Comparison of ENCODE assay signal across 1 cellular context in the genomic region with DNA sequence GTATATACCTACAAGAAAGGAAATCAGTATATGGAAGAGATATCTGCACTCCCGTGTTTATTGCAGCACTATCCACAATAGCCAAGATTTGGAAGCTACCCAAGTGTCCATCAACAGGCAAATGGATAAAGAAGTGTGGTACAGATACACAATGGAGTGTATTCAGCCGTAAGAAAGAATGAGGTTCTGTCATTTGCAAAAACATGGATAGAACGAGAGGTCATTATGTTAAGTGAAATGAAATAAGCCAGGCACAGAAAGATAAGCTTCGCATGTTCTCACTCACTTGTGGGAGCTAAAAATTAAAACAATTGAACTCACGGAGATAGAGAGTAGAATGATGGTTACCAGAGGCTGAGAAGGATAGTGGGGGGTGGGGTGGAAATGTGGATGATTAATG.
TF ChIP-seq lines count a peak whose summit lies in the region.

No MANE protein-coding gene starts in this region.

TF ChIP-seq in K562, 482 proteins besides CTCF, POLR2A, EP300 and RAD21 (continued from another document):
- no peak for TF ChIP-seq NCOA1 (IDR thresholded peaks at IDR 0.05; ENCODE audit: low read depth)
- no peak for TF ChIP-seq ZNF740 (CRISPR knock-in tag; IDR thresholded peaks at IDR 0.05)
- no peak for TF ChIP-seq ZNF740 (tag; IDR thresholded peaks at IDR 0.05)
- TF ChIP-seq NFE2 (IDR thresholded peaks at IDR 0.05; ENCODE audit: low read depth): no peak
- no peak for TF ChIP-seq AFF4 (CRISPR knock-in tag; IDR thresholded peaks at IDR 0.05)
- no peak for TF ChIP-seq FOXJ2 (tag; IDR thresholded peaks at IDR 0.05)
- TF ChIP-seq SIRT6 (IDR thresholded peaks at IDR 0.05; ENCODE audit: low read depth, low read length): no peak
- TF ChIP-seq RBM15 (IDR thresholded peaks at IDR 0.05; ENCODE audit: insufficient read depth, low read length): no peak
